ENCODE assay signal across 3 cellular contexts in genomic region chr5:772546-772890, GRCh38. TPM values are rescaled to one million over a fixed set of nuclear protein-coding genes. Genes with fewer than 3 reads are reported as not detected.
"Had no signal": no experiment of that assay in that cellular context is flagged by ENCODE, and none has a peak within 500 bp of the region (broad histone marks: within the 10 kb centered on the region; RNA-seq: fewer than 3 reads in every experiment).

No MANE protein-coding gene starts in this region.

RNA-seq across cellular contexts. Expression of gene ZDHHC11B, which starts 12.0 kb away (rescaled TPM):
- total RNA-seq: activated CD4-positive, alpha-beta memory T cell treated with anti-CD3 and anti-CD28 coated beads, Interleukin-2, amount 10 ng/mL, durations not matched to agents 7 days and 5 days; foreskin keratinocyte; T-helper 1 cell treated with Interleukin-12 subunit alpha and Interleukin-12 subunit beta and Interleukin-4 antibody, amounts not matched to agents 30 ng/mL and 1 ng/mL, for 36 hours had no signal
- polyA plus RNA-seq: foreskin keratinocyte had no signal
